ENCODE assay signal across 8 cellular contexts in the genomic region with DNA sequence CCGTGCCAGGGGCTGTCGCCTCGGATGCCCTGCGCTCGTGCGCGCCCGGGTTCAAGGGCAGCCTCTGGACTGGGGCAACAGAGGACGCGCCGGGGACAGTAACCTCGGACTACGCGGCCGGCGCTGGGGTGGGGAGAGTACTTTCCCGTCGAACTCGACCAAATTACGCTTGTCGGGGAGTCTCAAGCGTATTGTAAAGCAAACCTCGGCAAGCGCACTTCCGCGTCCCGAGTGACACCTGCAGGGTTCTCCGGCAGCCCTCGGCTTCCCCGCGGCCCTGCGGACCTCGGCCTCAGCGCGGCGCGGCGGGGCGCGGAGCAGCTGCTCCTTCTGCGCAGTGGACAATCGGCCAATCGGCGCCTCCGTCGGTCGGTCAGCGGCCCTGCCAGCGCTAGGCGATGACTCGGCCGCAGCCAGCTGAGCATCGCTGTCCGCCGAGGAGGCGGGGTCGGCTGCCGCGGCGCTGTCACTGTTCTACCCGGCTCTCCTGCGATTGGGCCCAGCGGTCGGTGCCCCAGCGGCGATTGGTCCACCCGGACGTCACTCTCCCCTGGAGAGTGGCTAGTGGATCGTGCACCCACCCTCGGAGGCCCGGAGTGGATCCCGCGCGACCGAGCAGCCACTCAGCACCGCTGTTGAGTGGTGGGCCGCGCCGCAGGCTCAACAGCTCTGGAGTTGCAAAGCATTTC. TPM values are rescaled to one million over a fixed set of nuclear protein-coding genes. Genes with fewer than 3 reads are reported as not detected.
A peak's percentile ranks its signal among the peaks of the same experiment; 100 is the strongest.
DNase-seq lines count a peak whose midpoint lies in the region; ATAC-seq and TF ChIP-seq lines count a peak whose summit lies in the region.

A gene with protein sequence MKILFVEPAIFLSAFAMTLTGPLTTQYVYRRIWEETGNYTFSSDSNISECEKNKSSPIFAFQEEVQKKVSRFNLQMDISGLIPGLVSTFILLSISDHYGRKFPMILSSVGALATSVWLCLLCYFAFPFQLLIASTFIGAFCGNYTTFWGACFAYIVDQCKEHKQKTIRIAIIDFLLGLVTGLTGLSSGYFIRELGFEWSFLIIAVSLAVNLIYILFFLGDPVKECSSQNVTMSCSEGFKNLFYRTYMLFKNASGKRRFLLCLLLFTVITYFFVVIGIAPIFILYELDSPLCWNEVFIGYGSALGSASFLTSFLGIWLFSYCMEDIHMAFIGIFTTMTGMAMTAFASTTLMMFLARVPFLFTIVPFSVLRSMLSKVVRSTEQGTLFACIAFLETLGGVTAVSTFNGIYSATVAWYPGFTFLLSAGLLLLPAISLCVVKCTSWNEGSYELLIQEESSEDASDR (minus strand): TSS at position 433 of the 689 bp plus-strand sequence. CDS start 972 bp downstream, outside the sequence.

- H2BK120ac ChIP-seq in mesendoderm (ENCODE audit: low read depth, low read length), result no peak within 1 kb of the TSS

- H4K8ac ChIP-seq in mesendoderm (ENCODE audit: low read depth, low read length), result no peak within 1 kb of the TSS

- H2BK15ac ChIP-seq in mesendoderm (replicated peaks; ENCODE audit: low read depth), result peak within 1 kb of the TSS; percentile 38

- peak; percentile 98 for ATAC-seq in CD4-positive, alpha-beta T cell (ENCODE audit: poor library complexity)
- peak; percentile 98 for ATAC-seq in GM19395 (IDR thresholded peaks at IDR 0.05; ENCODE audit: unreplicated experiment)
- ATAC-seq in HG03558 (IDR thresholded peaks at IDR 0.05; ENCODE audit: extremely low read depth, unreplicated experiment), result peak; percentile 93
- ATAC-seq in effector memory CD8-positive, alpha-beta T cell (replicated peaks), result peak; percentile 97

- H3K23ac ChIP-seq in mesendoderm (ENCODE audit: low read length), result no peak within 1 kb of the TSS

- TF ChIP-seq CTCF in CD4-positive, alpha-beta T cell (IDR thresholded peaks at IDR 0.05), result no peak

- peak within 1 kb of the TSS; percentile 2 for H3K4ac ChIP-seq in mesendoderm (ENCODE audit: low read depth, low read length)

- H3K4me3 ChIP-seq in mesendoderm (ENCODE audit: low read length), result peak within 1 kb of the TSS; percentile 64

- H4K5ac ChIP-seq in mesendoderm (ENCODE audit: low read length), result no peak within 1 kb of the TSS

- intact Hi-C loops in CD4-positive, alpha-beta T cell (cut with DNase I, micrococcal nuclease), result loop anchor here (1.0 to 10.0 kb wide), 3 partner anchors 60 to 1544 kb away; a partner anchor contains a TSS

- H3K4me1 ChIP-seq in mesendoderm (ENCODE audit: control insufficient read depth, low read depth, low read length), result peaks cover 9% of the 10 kb centered on the region

- no peaks in the 10 kb centered on the region for H3K79me2 ChIP-seq in mesendoderm (ENCODE audit: control insufficient read depth, insufficient read depth, low read length)

- POLR2A ChIA-PET in CD4-positive, alpha-beta T cell (lab: Charles Lee), result interaction anchor here (1.0 to 4.0 kb wide), 5 partner anchors 10 to 581 kb away, joined by 3 to 57 read pairs (median 5); a partner anchor contains a TSS

- no peaks in the 10 kb centered on the region for H3K9me3 ChIP-seq in CD4-positive, alpha-beta T cell (ENCODE audit: control insufficient read depth, low read length)

- H3K27ac ChIP-seq in CD4-positive, alpha-beta T cell (ENCODE audit: low read depth, low read length), result peak within 1 kb of the TSS; percentile 74
- peak within 1 kb of the TSS; percentile 46 for H3K27ac ChIP-seq in mesendoderm (ENCODE audit: low read depth, low read length)

- peak within 1 kb of the TSS; percentile 85 for H3K56ac ChIP-seq in mesendoderm (ENCODE audit: low read length)

- DNase-seq in CD4-positive, alpha-beta T cell, result peak; percentile 94 to 98 (median 96)
- DNase-seq in NK-92 (lab: John Stamatoyannopoulos, UW; ENCODE audit: unreplicated experiment) (peak; percentile 69), mesendoderm (peak; percentile 98)
- DNase-seq in activated CD8-positive, alpha-beta memory T cell treated with anti-CD3 and anti-CD28 coated beads for 48 hours (ENCODE audit: low read depth in 2 of 3, low spot score in 2 of 3), result peak; percentile 84 to 92 (median 90)
- DNase-seq in effector memory CD8-positive, alpha-beta T cell, result peak; percentile 94 to 95 (median 94)
- DNase-seq in stimulated activated CD8-positive, alpha-beta memory T cell treated with anti-CD3 and anti-CD28 coated beads, Interleukin-12 subunit alpha, Interleukin-12 subunit beta, amount 100 ng/mL, for 4 hours (ENCODE audit: low read depth), result peak; percentile 96

- no peaks in the 10 kb centered on the region for H3K27me3 ChIP-seq in CD4-positive, alpha-beta T cell (ENCODE audit: control insufficient read depth, insufficient read depth, low read length)
- H3K27me3 ChIP-seq in mesendoderm (ENCODE audit: insufficient read depth, low read length, poor library complexity), result no peaks in the 10 kb centered on the region

- peaks cover 24% of the 10 kb centered on the region for H3K36me3 Mint-ChIP-seq in CD4-positive, alpha-beta T cell (ENCODE audit: low read depth)
- H3K36me3 Mint-ChIP-seq in effector memory CD8-positive, alpha-beta T cell (ENCODE audit: insufficient read depth), result peaks cover 35% of the 10 kb centered on the region

- peak within 1 kb of the TSS; percentile 78 for H3K9ac ChIP-seq in mesendoderm (ENCODE audit: low read length)

- H3K18ac ChIP-seq in mesendoderm (ENCODE audit: low read length), result peak within 1 kb of the TSS; percentile 55

- no peaks in the 10 kb centered on the region for H3K9me3 Mint-ChIP-seq in CD4-positive, alpha-beta T cell
- no peaks in the 10 kb centered on the region for H3K9me3 Mint-ChIP-seq in effector memory CD8-positive, alpha-beta T cell

- no peaks in the 10 kb centered on the region for H3K27me3 Mint-ChIP-seq in CD4-positive, alpha-beta T cell
- H3K27me3 Mint-ChIP-seq in effector memory CD8-positive, alpha-beta T cell, result no peaks in the 10 kb centered on the region

- no CpG with 5 or more reads among the region's 79 CpGs for WGBS in mesendoderm (ENCODE audit: extremely low coverage, insufficient coverage, low lambda C conversion rate)

- no peak within 1 kb of the TSS for H2AK5ac ChIP-seq in mesendoderm (ENCODE audit: low read length)

- no peaks in the 10 kb centered on the region for H3K36me3 ChIP-seq in mesendoderm (ENCODE audit: control insufficient read depth, insufficient read depth, low read length)

- peaks cover 34% of the 10 kb centered on the region for H3K4me1 Mint-ChIP-seq in CD4-positive, alpha-beta T cell (ENCODE audit: low read depth)
- peaks cover 17 to 27% of the 10 kb centered on the region in 2 donors for H3K4me1 Mint-ChIP-seq in effector memory CD8-positive, alpha-beta T cell (ENCODE audit: low read depth in 2 of 2)

- peak within 1 kb of the TSS; percentile 57 for H3K4me2 ChIP-seq in mesendoderm (ENCODE audit: low read length)

- no peak within 1 kb of the TSS for H2BK5ac ChIP-seq in mesendoderm (ENCODE audit: low read length)

- peak within 1 kb of the TSS; percentile 94 for H3K4me3 Mint-ChIP-seq in CD4-positive, alpha-beta T cell
- H3K4me3 Mint-ChIP-seq in effector memory CD8-positive, alpha-beta T cell, result peak within 1 kb of the TSS; percentile 92 to 99

- peak within 1 kb of the TSS; percentile 88 for H3K27ac Mint-ChIP-seq in CD4-positive, alpha-beta T cell
- H3K27ac Mint-ChIP-seq in effector memory CD8-positive, alpha-beta T cell, result peak within 1 kb of the TSS; percentile 93 to 96

- H3K79me1 ChIP-seq in mesendoderm (ENCODE audit: low read length), result no peaks in the 10 kb centered on the region

- CTCF ChIA-PET in CD4-positive, alpha-beta T cell (lab: Charles Lee), result interaction anchor here (1.5 kb wide), 1 partner anchor 61 kb away, joined by 3 read pairs; no protein-coding TSS in a partner anchor

RNA-seq across cellular contexts. Expression of the gene that starts here (rescaled TPM):
- total RNA-seq in CD4-positive, alpha-beta T cell, result 1 to 10 TPM; 6.3 to 7.4 TPM
- polyA plus RNA-seq in mesendoderm (2013, experiment 1 of 2), result 1.1 TPM
- polyA plus RNA-seq in mesendoderm (2013, experiment 2 of 2), result 0.85 TPM

Comparison
In these comparisons a context has a peak if more than half of its experiments do, and no peak if none do; other contexts are left out.
1. Peak in every context shown above with its lines: DNase-seq, ATAC-seq, H3K4me3 ChIP-seq and H3K27ac ChIP-seq.